In genomic region chr2:38374978-38375377, GRCh38 we compare ENCODE assay signal across 9 cellular contexts. TPM values are rescaled to one million over a fixed set of nuclear protein-coding genes. Genes with fewer than 3 reads are reported as not detected.
DNase-seq lines count a peak whose midpoint lies in the region; ATAC-seq and TF ChIP-seq lines count a peak whose summit lies in the region.
"Had no signal": no experiment of that assay in that cellular context is flagged by ENCODE, and none has a peak within 500 bp of the region (broad histone marks: within the 10 kb centered on the region; RNA-seq: fewer than 3 reads in every experiment).

No MANE protein-coding gene starts in this region.

- H3K4me3 ChIP-seq in H7 (ENCODE audit: insufficient read depth, low read depth, low read length) (peak overlapping the region; percentile 11; the same call in 1 of the 2 replicates), SK-N-MC (peak overlapping the region; percentile 89), fibroblast of villous mesenchyme (ENCODE audit: low read depth, low read length) (peak overlapping the region; percentile 92), sigmoid colon (peak overlapping the region; percentile 80 to 98 (median 92))

- 23 to 67% methylated on average over 2 of the region's 2 CpGs for WGBS in sigmoid colon, 2 donors

- ATAC-seq in GM21737 (IDR thresholded peaks at IDR 0.05; ENCODE audit: unreplicated experiment) (no peak), HG02588 (IDR thresholded peaks at IDR 0.05; ENCODE audit: unreplicated experiment) (no peak), HG03354 (IDR thresholded peaks at IDR 0.05; ENCODE audit: poor library complexity, severe bottlenecking, unreplicated experiment) (no peak)

- H3K36me3 ChIP-seq in H7 (replicated peaks; ENCODE audit: control insufficient read depth, insufficient read depth, low read length) (no peaks in the 10 kb centered on the region), SK-N-MC (ENCODE audit: insufficient read depth, low read length) (peaks cover 3% of the 10 kb centered on the region; the same call in 1 of the 2 replicates), sigmoid colon (no peaks in the 10 kb centered on the region)

- H3K27ac ChIP-seq in SK-N-MC (no peak overlapping the region), sigmoid colon (peak overlapping the region; percentile 98 to 99 (median 99))

- no peak for TF ChIP-seq EP300 in sigmoid colon (IDR thresholded peaks at IDR 0.05)

- peak overlapping the region; percentile 89 for H3K9ac ChIP-seq in SK-N-MC (ENCODE audit: insufficient read length)

- H3K4me1 ChIP-seq in sigmoid colon, result peaks cover 0 to 59% (median 34%) of the 10 kb centered on the region in 4 donors

- TF ChIP-seq POLR2A in sigmoid colon (IDR thresholded peaks at IDR 0.05), result no peak

- no peaks in the 10 kb centered on the region for H3K27me3 ChIP-seq in H7 (ENCODE audit: control insufficient read depth, insufficient read depth, low read length)
- no peaks in the 10 kb centered on the region for H3K27me3 ChIP-seq in sigmoid colon

- no peak for TF ChIP-seq CTCF in fibroblast of villous mesenchyme (IDR thresholded peaks at IDR 0.05; ENCODE audit: insufficient read depth, low read depth, low read length)
- peak in 1 of 4 experiments; percentile 19 for TF ChIP-seq CTCF in sigmoid colon (IDR thresholded peaks at IDR 0.05)

- no peak for DNase-seq in H7
- no peak for DNase-seq in SK-N-MC (ENCODE audit: low read depth, low spot score)
- peak; percentile 28 for DNase-seq in fibroblast of villous mesenchyme (ENCODE audit: low read depth)
- DNase-seq in sigmoid colon, result no peak
- no peak for DNase-seq in NCI-H82 treated with DMSO at 0.1 percent for 48 hours (lab: John Stamatoyannopoulos, UW; ENCODE audit: unreplicated experiment)
- DNase-seq: NCI-H1048 had no signal

- no peaks in the 10 kb centered on the region for H3K9me3 ChIP-seq in SK-N-MC (ENCODE audit: low read depth, low read length)
- no peaks in the 10 kb centered on the region for H3K9me3 ChIP-seq in sigmoid colon

- intact Hi-C loops in sigmoid colon (cut with DNase I), result loop anchor here (5.0 kb wide), 3 partner anchors 58 to 227 kb away; partner anchors contain the start of gene HNRNPLL

RNA-seq across cellular contexts. Expression of gene ATL2, which starts 2.1 kb away (rescaled TPM):
- 119 and 141 TPM in 2 replicates for total RNA-seq in H7 (2014; rRNA removed; shearing (Covaris generic))
- total RNA-seq in fibroblast of villous mesenchyme (54.8 and 65.6 TPM in 2 replicates), sigmoid colon (100 to 1,000 TPM; 176 to 271 (median 205) TPM)
- polyA plus RNA-seq in sigmoid colon, result 10 to 100 TPM; 12.7 to 26.0 (median 15.0) TPM

Comparison
In these comparisons a context has a peak if more than half of its experiments do, and no peak if none do; other contexts are left out.
1. H3K4me3 ChIP-seq: peak in every context shown above with its lines; median percentile 92 in sigmoid colon; 92 in fibroblast of villous mesenchyme; 89 in SK-N-MC; 11 in H7.